10 cellular contexts compared by ENCODE assay signal in genomic region chr2:177245010-177245422, GRCh38. TPM values are rescaled to one million over a fixed set of nuclear protein-coding genes. Genes with fewer than 3 reads are reported as not detected.
DNase-seq lines count a peak whose midpoint lies in the region; ATAC-seq, FAIRE-seq and TF ChIP-seq lines count a peak whose summit lies in the region.
"Had no signal": no experiment of that assay in that cellular context is flagged by ENCODE, and none has a peak within 500 bp of the region (broad histone marks: within the 10 kb centered on the region; RNA-seq: fewer than 3 reads in every experiment).

No MANE protein-coding gene starts in this region.

- H3K9me3 ChIP-seq in cardiac muscle cell (ENCODE audit: low read depth) (no peaks in the 10 kb centered on the region), keratinocyte (ENCODE audit: control insufficient read depth, low read depth, low read length) (no peaks in the 10 kb centered on the region)

- peaks cover 37% of the 10 kb centered on the region for H4K20me1 ChIP-seq in keratinocyte (ENCODE audit: control insufficient read depth, extremely low read depth, insufficient read depth, low read length)

- H3K4me1 ChIP-seq in cardiac muscle cell (ENCODE audit: low read depth): peaks cover 13% of the 10 kb centered on the region
- H3K4me1 ChIP-seq in keratinocyte (ENCODE audit: control insufficient read depth, extremely low read depth, insufficient read depth, low read length): peaks cover 67% of the 10 kb centered on the region

- H3K79me2 ChIP-seq in keratinocyte (ENCODE audit: control insufficient read depth, insufficient read depth, low read length): peaks cover 96% of the 10 kb centered on the region

- H3K4me2 ChIP-seq in keratinocyte (ENCODE audit: control insufficient read depth, extremely low read depth, insufficient read depth, low read depth, low read length): peak overlapping the region; percentile 58
- H3K4me2 ChIP-seq: KMS-11 had no signal

- H3K27me3 ChIP-seq in cardiac muscle cell: no peaks in the 10 kb centered on the region
- H3K27me3 ChIP-seq in keratinocyte (ENCODE audit: control insufficient read depth, extremely low read depth, insufficient read depth, low read length): no peaks in the 10 kb centered on the region

- no peak for TF ChIP-seq CTCF in cardiac muscle cell (IDR thresholded peaks at IDR 0.05; ENCODE audit: low read depth, low read length)
- no peak for TF ChIP-seq CTCF in keratinocyte (optimal IDR thresholded peaks at IDR 0.05 in 1 of 3, IDR thresholded peaks at IDR 0.05 in 1 of 3, conservative IDR thresholded peaks at IDR 0.05 in 1 of 3; ENCODE audit: extremely low read depth in 1 of 3, insufficient read depth in 2 of 3, low read length in 3 of 3)

- intact Hi-C loops in cardiac septum (cut with DNase I): no loop called here

- no peaks in the 10 kb centered on the region for H3K9me3 Mint-ChIP-seq in activated T-helper 17 cell treated with anti-CD3 and anti-CD28 coated beads, Interleukin-2, amount 50 U/mL, for 72 hours

- peak; percentile 81 for FAIRE-seq in keratinocyte (lab: Jason Lieb, UNC)
- no peak for FAIRE-seq in urothelium cell line (lab: Jason Lieb, UNC)
- FAIRE-seq: bronchial epithelial cell had no signal

- ATAC-seq in activated T-helper 17 cell treated with anti-CD3 and anti-CD28 coated beads, Interleukin-2, amount 50 U/mL, for 72 hours (replicated peaks): peak; percentile 53
- ATAC-seq in HG02759 (IDR thresholded peaks at IDR 0.05; ENCODE audit: unreplicated experiment): no peak
- no peak for ATAC-seq in GM21619 (IDR thresholded peaks at IDR 0.05; ENCODE audit: unreplicated experiment)

- peak overlapping the region; percentile 92 for H3K27ac Mint-ChIP-seq in activated T-helper 17 cell treated with anti-CD3 and anti-CD28 coated beads, Interleukin-2, amount 50 U/mL, for 72 hours

- H3K4me3 Mint-ChIP-seq in activated T-helper 17 cell treated with anti-CD3 and anti-CD28 coated beads, Interleukin-2, amount 50 U/mL, for 72 hours: peak overlapping the region; percentile 63

- peaks cover 11% of the 10 kb centered on the region for H3K9me1 ChIP-seq in keratinocyte (ENCODE audit: control insufficient read depth, extremely low read depth, insufficient read depth, low read length)

- no peak overlapping the region for H3K9ac ChIP-seq in keratinocyte (ENCODE audit: control insufficient read depth, extremely low read depth, insufficient read depth, low read length)
- H3K9ac ChIP-seq: KMS-11 had no signal

- H3K27ac ChIP-seq in cardiac muscle cell (peak overlapping the region; percentile 7), keratinocyte (ENCODE audit: control insufficient read depth, insufficient read depth, low read length) (peak overlapping the region; percentile 41)
- H3K27ac ChIP-seq: KMS-11 had no signal

- peaks cover 50% of the 10 kb centered on the region for H3K4me1 Mint-ChIP-seq in activated T-helper 17 cell treated with anti-CD3 and anti-CD28 coated beads, Interleukin-2, amount 50 U/mL, for 72 hours

- dilution Hi-C loops in keratinocyte (cut with MboI; ENCODE audit: extremely low pct_ligation_motif_present, low sequenced_read_pairs): no loop called here

- H3K27me3 Mint-ChIP-seq in activated T-helper 17 cell treated with anti-CD3 and anti-CD28 coated beads, Interleukin-2, amount 50 U/mL, for 72 hours: no peaks in the 10 kb centered on the region

- H3K36me3 ChIP-seq in cardiac muscle cell: no peaks in the 10 kb centered on the region
- H3K36me3 ChIP-seq in keratinocyte (ENCODE audit: control insufficient read depth in 2 of 2, extremely low read depth in 1 of 2, insufficient read depth in 2 of 2, low read length in 2 of 2): peaks cover 3 to 34% of the 10 kb centered on the region in 2 experiments

- H2AFZ ChIP-seq in keratinocyte (ENCODE audit: control insufficient read depth, low read length): no peak overlapping the region

- no peak overlapping the region for H3K4me3 ChIP-seq in cardiac muscle cell
- no peak overlapping the region for H3K4me3 ChIP-seq in keratinocyte (ENCODE audit: control insufficient read depth in 2 of 3, extremely low read depth in 1 of 3, insufficient read depth in 2 of 3, low read depth in 1 of 3, low read length in 3 of 3)

- DNase-seq in cardiac muscle cell (ENCODE audit: low read depth in 1 of 2, low spot score in 1 of 2): peak in 1 of 2 donors; percentile 53
- no peak for DNase-seq in cardiac septum (ENCODE audit: low spot score)
- DNase-seq in keratinocyte (ENCODE audit: low read depth, low spot score): no peak
- peak; percentile 53 for DNase-seq in urothelium cell line (ENCODE audit: low spot score)
- DNase-seq in hippocampal formation (lab: John Stamatoyannopoulos, UW): no peak

- H3K36me3 Mint-ChIP-seq in activated T-helper 17 cell treated with anti-CD3 and anti-CD28 coated beads, Interleukin-2, amount 50 U/mL, for 72 hours (ENCODE audit: low read depth): peaks cover 55% of the 10 kb centered on the region

RNA-seq across cellular contexts. Expression of gene NFE2L2, which starts 19.5 kb away (rescaled TPM):
- total RNA-seq in cardiac muscle cell: 56.6 and 70.0 TPM in 2 replicates
- 84.5 and 90.5 TPM in 2 replicates for polyA plus RNA-seq in cardiac muscle cell
- total RNA-seq in cardiac septum: 66.5 TPM
- total RNA-seq in activated T-helper 17 cell treated with anti-CD3 and anti-CD28 coated beads, Interleukin-2, amount 50 U/mL, for 72 hours: 10 to 100 TPM; 39.3 to 49.4 TPM
- polyA plus RNA-seq in keratinocyte: 148 to 209 TPM (median 177 TPM) in 3 replicates
- polyA plus RNA-seq in keratinocyte (2011; ENCODE audit: low read depth): 270 TPM
- 125 and 255 TPM in 2 replicates for polyA plus RNA-seq in keratinocyte (2011; cell fraction: cytosol; rRNA removed)
- polyA plus RNA-seq in keratinocyte (2011; cell fraction: nucleus; rRNA removed): 188 and 209 TPM in 2 replicates
- 73.8 and 149 TPM in 2 replicates for polyA plus RNA-seq in keratinocyte (2012; ENCODE audit: low replicate concordance)
- polyA minus RNA-seq in keratinocyte: 111 to 217 TPM (median 195 TPM) in 3 replicates
- 156 TPM for polyA minus RNA-seq in keratinocyte (2011; cell fraction: cytosol; rRNA and poly(A)+ RNA removed)
- polyA minus RNA-seq in keratinocyte (2011; cell fraction: nucleus; rRNA and poly(A)+ RNA removed): 72.8 and 148 TPM in 2 replicates

RNA-seq across cellular contexts. Expression of gene HNRNPA3, which starts 32.4 kb away (rescaled TPM):
- total RNA-seq in cardiac muscle cell (63.2 and 78.6 TPM in 2 replicates), cardiac septum (95.7 TPM)
- polyA plus RNA-seq in cardiac muscle cell (67.3 and 81.7 TPM in 2 replicates), keratinocyte (53.1 to 178 TPM (median 74.6 TPM) in 3 replicates)
- total RNA-seq in activated T-helper 17 cell treated with anti-CD3 and anti-CD28 coated beads, Interleukin-2, amount 50 U/mL, for 72 hours: 100 to 1,000 TPM; 120 to 260 TPM
- polyA plus RNA-seq in keratinocyte (2011; ENCODE audit: low read depth): 162 TPM
- 90.2 and 96.4 TPM in 2 replicates for polyA plus RNA-seq in keratinocyte (2011; cell fraction: cytosol; rRNA removed)
- polyA plus RNA-seq in keratinocyte (2011; cell fraction: nucleus; rRNA removed): 71.8 and 126 TPM in 2 replicates
- 140 and 399 TPM in 2 replicates for polyA plus RNA-seq in keratinocyte (2012; ENCODE audit: low replicate concordance)
- 9.2 to 36.1 TPM (median 10.7 TPM) in 3 replicates for polyA minus RNA-seq in keratinocyte
- polyA minus RNA-seq in keratinocyte (2011; cell fraction: cytosol; rRNA and poly(A)+ RNA removed): 23.8 TPM
- 17.0 and 32.5 TPM in 2 replicates for polyA minus RNA-seq in keratinocyte (2011; cell fraction: nucleus; rRNA and poly(A)+ RNA removed)
